10 cellular contexts compared by ENCODE assay signal in the genomic region with DNA sequence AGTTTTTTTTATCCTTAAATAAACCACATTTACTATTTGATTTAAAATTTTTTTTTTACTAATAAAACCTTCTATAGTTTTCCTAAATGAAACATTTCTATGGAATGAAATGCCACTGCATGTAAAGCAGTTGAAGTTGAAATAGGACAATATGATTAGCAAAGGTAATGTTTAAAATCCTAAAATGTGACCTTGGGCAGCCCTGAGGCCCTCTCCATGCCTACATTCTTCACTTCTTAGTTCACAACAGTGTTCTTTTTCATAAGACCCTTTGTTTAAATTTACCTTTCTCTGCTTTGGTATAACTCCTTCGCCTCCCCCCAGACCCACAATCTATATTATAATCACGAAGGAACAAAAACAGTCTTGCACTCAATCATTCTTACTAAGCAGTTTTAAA.
DNase-seq lines count a peak whose midpoint lies in the region; ATAC-seq and TF ChIP-seq lines count a peak whose summit lies in the region.
"Had no signal": no experiment of that assay in that cellular context is flagged by ENCODE, and none has a peak within 500 bp of the region (broad histone marks: within the 10 kb centered on the region; RNA-seq: fewer than 3 reads in every experiment).

No MANE protein-coding gene starts in this region.

- no peaks in the 10 kb centered on the region for H4K20me1 ChIP-seq in osteoblast (ENCODE audit: insufficient read depth, low read length)

- ATAC-seq in Panc1, result no peak
- no peak for ATAC-seq in HG03354 (IDR thresholded peaks at IDR 0.05; ENCODE audit: poor library complexity, severe bottlenecking, unreplicated experiment)
- ATAC-seq in GM18870 (IDR thresholded peaks at IDR 0.05; ENCODE audit: unreplicated experiment), result no peak
- ATAC-seq in sciatic nerve, result no peak

- in situ Hi-C loops in Panc1 (cut with HindIII; ENCODE audit: low pct_unique_long_range_greater_than_20kb, low sequenced_read_pairs), result no loop called here

- H3K27me3 ChIP-seq in ACC112 (ENCODE audit: insufficient read depth, low read length), result no peaks in the 10 kb centered on the region
- H3K27me3 ChIP-seq in Panc1 (ENCODE audit: control insufficient read depth, insufficient read depth, low read length), result no peaks in the 10 kb centered on the region
- H3K27me3 ChIP-seq in effector memory CD4-positive, alpha-beta T cell (replicated peaks; ENCODE audit: control insufficient read depth, insufficient read depth, low read length, poor library complexity, severe bottlenecking), result no peaks in the 10 kb centered on the region
- H3K27me3 ChIP-seq in osteoblast (ENCODE audit: insufficient read depth, low read length), result no peaks in the 10 kb centered on the region

- no peak for TF ChIP-seq CTCF in Panc1 (IDR thresholded peaks at IDR 0.05)
- TF ChIP-seq CTCF in osteoblast (IDR thresholded peaks at IDR 0.05; ENCODE audit: extremely low read depth, low read depth, low read length), result no peak

- H2AFZ ChIP-seq in ACC112 (ENCODE audit: low read length, unreplicated experiment), result no peak overlapping the region
- peak overlapping the region; percentile 93 for H2AFZ ChIP-seq in osteoblast (ENCODE audit: low read length)

- intact Hi-C loops in Panc1 (cut with micrococcal nuclease; ENCODE audit: unreplicated experiment) (no loop called here), sciatic nerve (cut with DNase I) (loop anchor here (10.0 kb wide), 1 partner anchor 193 kb away; no protein-coding TSS in a partner anchor)

- DNase-seq in Panc1 (ENCODE audit: low read depth, low spot score) (no peak), osteoblast (ENCODE audit: insufficient read length, low spot score, missing footprints) (no peak), NCI-H146 (lab: John Stamatoyannopoulos, UW) (no peak), sciatic nerve (ENCODE audit: low spot score) (no peak)
- no peak for DNase-seq in effector memory CD4-positive, alpha-beta T cell
- DNase-seq: amniotic stem cell, DMS153 had no signal

- CTCF ChIA-PET in Panc1 (lab: Charles Lee), result no interaction called here

- POLR2A ChIA-PET in Panc1 (lab: Charles Lee), result no interaction called here

- H3K4me2 ChIP-seq in osteoblast (ENCODE audit: insufficient read depth, low read length), result peak overlapping the region; percentile 95

- peaks cover 39% of the 10 kb centered on the region for H3K79me2 ChIP-seq in ACC112 (ENCODE audit: control insufficient read depth, insufficient read depth, low read length, unreplicated experiment)
- H3K79me2 ChIP-seq in osteoblast (ENCODE audit: insufficient read depth, low read length), result no peaks in the 10 kb centered on the region

- H3K27ac ChIP-seq in ACC112 (ENCODE audit: low read depth, low read length) (peak overlapping the region; percentile 99), Panc1 (ENCODE audit: low read length) (no peak overlapping the region), osteoblast (ENCODE audit: low read depth, low read length) (peak overlapping the region; percentile 98)
- peak overlapping the region; percentile 78 for H3K27ac ChIP-seq in effector memory CD4-positive, alpha-beta T cell (ENCODE audit: insufficient read depth, low read length, poor library complexity, severe bottlenecking)

- no TSS peak for BruUV-seq in Panc1 (replicated peaks; lab: Mats Ljungman, UMichigan)

- no peaks in the 10 kb centered on the region for H3K36me3 ChIP-seq in ACC112 (ENCODE audit: insufficient read depth, low read length)
- H3K36me3 ChIP-seq in Panc1 (ENCODE audit: control insufficient read depth, insufficient read depth, low read length), result no peaks in the 10 kb centered on the region
- H3K36me3 ChIP-seq in effector memory CD4-positive, alpha-beta T cell (ENCODE audit: control insufficient read depth, insufficient read depth, low read length), result no peaks in the 10 kb centered on the region
- no peaks in the 10 kb centered on the region for H3K36me3 ChIP-seq in osteoblast (ENCODE audit: insufficient read depth, low read length)

- H3K9me3 ChIP-seq in Panc1 (ENCODE audit: control insufficient read depth, insufficient read depth, low read depth, low read length), result no peaks in the 10 kb centered on the region
- no peaks in the 10 kb centered on the region for H3K9me3 ChIP-seq in effector memory CD4-positive, alpha-beta T cell (ENCODE audit: control insufficient read depth, low read length)
- no peaks in the 10 kb centered on the region for H3K9me3 ChIP-seq in osteoblast (ENCODE audit: low read depth, low read length)

- H3K4me3 ChIP-seq in ACC112 (ENCODE audit: low read depth, low read length) (peak overlapping the region; percentile 87), Panc1 (ENCODE audit: low read depth in 2 of 2, low read length in 2 of 2) (peak overlapping the region; percentile 43 to 67; a peak in 2 of 4 replicates), osteoblast (ENCODE audit: insufficient read depth, low read length) (peak overlapping the region; percentile 80)
- H3K4me3 ChIP-seq in effector memory CD4-positive, alpha-beta T cell (ENCODE audit: insufficient read depth, low read depth, low read length, poor library complexity, severe bottlenecking), result peak overlapping the region; percentile 61

- peaks cover 27% of the 10 kb centered on the region for H3K4me1 ChIP-seq in ACC112 (ENCODE audit: control insufficient read depth, insufficient read depth, low read length, unreplicated experiment)
- no peaks in the 10 kb centered on the region for H3K4me1 ChIP-seq in Panc1 (ENCODE audit: control insufficient read depth, insufficient read depth, low read length)
- peaks cover 5% of the 10 kb centered on the region for H3K4me1 ChIP-seq in effector memory CD4-positive, alpha-beta T cell (ENCODE audit: control insufficient read depth, insufficient read depth, low read length, poor library complexity, severe bottlenecking)
- H3K4me1 ChIP-seq in osteoblast (ENCODE audit: insufficient read depth, low read length), result peaks cover 24% of the 10 kb centered on the region
